ENCODE assay signal across 12 cellular contexts in genomic region chr20:41632896-41633295, GRCh38. TPM values are rescaled to one million over a fixed set of nuclear protein-coding genes. Genes with fewer than 3 reads are reported as not detected.
DNase-seq lines count a peak whose midpoint lies in the region; ATAC-seq and TF ChIP-seq lines count a peak whose summit lies in the region.
"Had no signal": no experiment of that assay in that cellular context is flagged by ENCODE, and none has a peak within 500 bp of the region (broad histone marks: within the 10 kb centered on the region; RNA-seq: fewer than 3 reads in every experiment).

No MANE protein-coding gene starts in this region.

- H4K5ac ChIP-seq in mesendoderm (ENCODE audit: low read length) = no peak overlapping the region

- peak overlapping the region; percentile 33 for H3K27ac Mint-ChIP-seq in HFFc6
- H3K27ac Mint-ChIP-seq: activated naive CD4-positive, alpha-beta T cell treated with anti-CD3 and anti-CD28 coated beads for 36 hours had no signal

- no peaks in the 10 kb centered on the region for H3K36me3 Mint-ChIP-seq in HFFc6 (ENCODE audit: low read depth)

- no peak overlapping the region for H2BK15ac ChIP-seq in mesendoderm (replicated peaks; ENCODE audit: low read depth)

- no peak for ATAC-seq in heart left ventricle

- H3K18ac ChIP-seq in mesendoderm (ENCODE audit: low read length) = no peak overlapping the region

- H3K4ac ChIP-seq in mesendoderm (ENCODE audit: low read depth, low read length) = no peak overlapping the region

- H3K27ac ChIP-seq in mesendoderm (ENCODE audit: low read depth, low read length) = no peak overlapping the region
- no peak overlapping the region for H3K27ac ChIP-seq in heart left ventricle
- H3K27ac ChIP-seq: RWPE1 had no signal

- no peak for TF ChIP-seq POLR2A in heart left ventricle (IDR thresholded peaks at IDR 0.05)

- H3K27me3 ChIP-seq in mesendoderm (ENCODE audit: insufficient read depth, low read length, poor library complexity) (no peaks in the 10 kb centered on the region), heart left ventricle (peaks cover 0 to 14% (median 0%) of the 10 kb centered on the region in 9 donors)
- H3K27me3 ChIP-seq: BE2C had no signal

- H3K56ac ChIP-seq in mesendoderm (ENCODE audit: low read length) = no peak overlapping the region

- H3K4me1 ChIP-seq in mesendoderm (ENCODE audit: control insufficient read depth, low read depth, low read length) (no peaks in the 10 kb centered on the region), heart left ventricle (peaks cover 0 to 8% (median 0%) of the 10 kb centered on the region in 12 donors)
- H3K4me1 ChIP-seq: BE2C had no signal

- H3K9ac ChIP-seq in mesendoderm (ENCODE audit: low read length) = no peak overlapping the region

- DNase-seq in AG10803 (ENCODE audit: low read depth) (peak; percentile 82), HFFc6 (peak; percentile 75), SIG-M5 treated with dmso at 0.1 percent for 504 hours (lab: John Stamatoyannopoulos, UW; ENCODE audit: unreplicated experiment) (peak; percentile 88), glomerular visceral epithelial cell (ENCODE audit: extremely low spot score) (peak; percentile 39), mesendoderm (no peak), NCI-H187 (lab: John Stamatoyannopoulos, UW) (no peak), heart left ventricle (no peak)
- DNase-seq in activated CD4-positive, alpha-beta T cell treated with anti-CD3 and anti-CD28 coated beads for 1 hour = no peak
- DNase-seq: activated naive CD4-positive, alpha-beta T cell treated with anti-CD3 and anti-CD28 coated beads for 36 hours; BE2C; hippocampal formation had no signal

- no peak overlapping the region for H2AK5ac ChIP-seq in mesendoderm (ENCODE audit: low read length)

- H2BK5ac ChIP-seq in mesendoderm (ENCODE audit: low read length) = no peak overlapping the region

- WGBS in mesendoderm (ENCODE audit: extremely low coverage, insufficient coverage, low lambda C conversion rate) = no CpG with 5 or more reads among the region's 2 CpGs
- 85 to 93% (median 91%) methylated on average over 2 of the region's 2 CpGs for WGBS in heart left ventricle, 4 donors

- no peak overlapping the region for H4K8ac ChIP-seq in mesendoderm (ENCODE audit: low read depth, low read length)

- 0 out of 2 replicates have a peak, but pooled peaks cover 2% of the 10 kb centered on the region for H3K27me3 Mint-ChIP-seq in HFFc6 (ENCODE audit: insufficient read depth)

- H3K36me3 ChIP-seq in mesendoderm (ENCODE audit: control insufficient read depth, insufficient read depth, low read length) (no peaks in the 10 kb centered on the region), heart left ventricle (no peaks in the 10 kb centered on the region)
- H3K36me3 ChIP-seq: BE2C had no signal

- intact Hi-C loops in heart left ventricle (cut with DNase I) = no loop called here

- no peak overlapping the region for H3K4me3 ChIP-seq in AG10803 (ENCODE audit: low read length)
- H3K4me3 ChIP-seq in mesendoderm (ENCODE audit: low read length) = no peak overlapping the region
- H3K4me3 ChIP-seq in heart left ventricle = no peak overlapping the region

- no peak overlapping the region for H3K23ac ChIP-seq in mesendoderm (ENCODE audit: low read length)

- no peaks in the 10 kb centered on the region for H3K79me2 ChIP-seq in mesendoderm (ENCODE audit: control insufficient read depth, insufficient read depth, low read length)

- H3K79me1 ChIP-seq in mesendoderm (ENCODE audit: low read length) = no peaks in the 10 kb centered on the region

- no peaks in the 10 kb centered on the region for H3K9me3 Mint-ChIP-seq in HFFc6
- H3K9me3 Mint-ChIP-seq: activated naive CD4-positive, alpha-beta T cell treated with anti-CD3 and anti-CD28 coated beads for 36 hours had no signal

- no peak overlapping the region for H2BK120ac ChIP-seq in mesendoderm (ENCODE audit: low read depth, low read length)

- H3K9me3 ChIP-seq in heart left ventricle = no peaks in the 10 kb centered on the region
- H3K9me3 ChIP-seq: BE2C had no signal

- H3K4me1 Mint-ChIP-seq in HFFc6 (ENCODE audit: low read depth) = peaks cover 18% of the 10 kb centered on the region

- peak overlapping the region; percentile 22; the same call in 1 of the 2 replicates for H3K4me3 Mint-ChIP-seq in HFFc6
- H3K4me3 Mint-ChIP-seq: activated naive CD4-positive, alpha-beta T cell treated with anti-CD3 and anti-CD28 coated beads for 36 hours had no signal

- TF ChIP-seq CTCF in AG10803 (conservative IDR thresholded peaks at IDR 0.05; ENCODE audit: low read length) (no peak), HFFc6 (IDR thresholded peaks at IDR 0.05) (no peak), heart left ventricle (IDR thresholded peaks at IDR 0.05) (no peak)

- no peak overlapping the region for H3K4me2 ChIP-seq in mesendoderm (ENCODE audit: low read length)

RNA-seq across cellular contexts. Expression of gene CHD6, which starts 14.7 kb away (rescaled TPM):
- total RNA-seq in HFFc6 (2021; fragmentation: NEBNext Ultra II Directional; extraction: Animal tissue kit (Norgen Biotek cat#: 25700)) = 10 to 100 TPM; 24.7 to 28.9 (median 27.1) TPM
- 23.9 TPM for polyA plus RNA-seq in mesendoderm (2013, experiment 1 of 2)
- polyA plus RNA-seq in mesendoderm (2013, experiment 2 of 2) = 23.3 TPM
- 10 to 100 TPM; 19.8 to 52.8 (median 41.4) TPM for total RNA-seq in heart left ventricle
- 10 to 100 TPM in 1 of 2 donors, 1 to 10 TPM in 1; 6.5 to 16.2 TPM for polyA plus RNA-seq in heart left ventricle

Comparison
In these comparisons a context has a peak if more than half of its experiments do, and no peak if none do; other contexts are left out.
1. DNase-seq: peak in AG10803 (single experiment), HFFc6 (single experiment), SIG-M5 treated with dmso at 0.1 percent for 504 hours (single experiment) and glomerular visceral epithelial cell (single experiment); none in mesendoderm (single experiment), NCI-H187 (0 of 2), heart left ventricle (0 of 5) and activated CD4-positive, alpha-beta T cell treated with anti-CD3 and anti-CD28 coated beads for 1 hour (single experiment).